ENCODE assay signal across 32 cellular contexts in the genomic region with DNA sequence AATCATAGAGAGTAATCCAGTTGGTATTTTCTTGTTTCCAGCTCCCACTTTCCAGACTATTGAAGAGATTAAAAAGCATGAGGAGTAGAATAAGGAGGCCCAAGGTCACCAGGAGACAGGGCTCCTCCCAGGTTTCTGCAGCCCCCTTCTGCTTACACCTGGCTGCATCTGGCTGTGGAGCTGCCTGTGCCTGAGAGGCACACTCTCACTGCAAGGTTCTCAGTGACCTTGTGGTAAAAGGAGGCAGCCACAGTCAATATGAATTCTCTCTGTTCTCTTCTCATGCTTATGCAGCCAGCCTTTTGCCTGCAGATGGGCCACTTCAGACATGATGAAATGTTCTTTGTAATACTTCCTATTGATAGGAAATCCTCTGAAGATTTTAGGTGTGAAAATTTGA.
"Had no signal": no experiment of that assay in that cellular context is flagged by ENCODE, and none has a peak within 500 bp of the region (broad histone marks: within the 10 kb centered on the region; RNA-seq: fewer than 3 reads in every experiment).

No MANE protein-coding gene starts in this region.

- H3K9me3 ChIP-seq: adrenal gland, body of pancreas, colonic mucosa, esophagus squamous epithelium, gastroesophageal sphincter had no signal

- H3K27me3 ChIP-seq: body of pancreas, colonic mucosa had no signal

- H3K4me3 Mint-ChIP-seq: activated B cell treated with CpG ODN at 0.5 μM for 24 hours; activated CD8-positive, alpha-beta memory T cell treated with anti-CD3 and anti-CD28 coated beads, Interleukin-2, amount 10 ng/mL, durations not matched to agents 7 days and 5 days; activated CD8-positive, alpha-beta T cell treated with anti-CD3 and anti-CD28 coated beads, Interleukin-2, amount 10 ng/mL, durations not matched to agents 7 days and 5 days; activated naive CD4-positive, alpha-beta T cell treated with anti-CD3 and anti-CD28 coated beads for 36 hours; activated naive CD4-positive, alpha-beta T cell treated with anti-CD3 and anti-CD28 coated beads, Interleukin-2, amount 50 U/mL, for 24 hours; activated naive CD8-positive, alpha-beta T cell treated with anti-CD3 and anti-CD28 coated beads for 36 hours; activated naive CD8-positive, alpha-beta T cell treated with anti-CD3 and anti-CD28 coated beads, Interleukin-2, amount 50 U/mL, for 24 hours; activated T-helper 1 cell treated with anti-CD3 and anti-CD28 coated beads, Interleukin-12 subunit alpha, Interleukin-12 subunit beta, Interleukin-2, Interleukin-4 antibody, amounts not matched to agents 30 ng/mL and 10 ng/mL and 1 ng/mL, durations not matched to agents 14 hours and 24 hours and 36 hours had no signal

- H3K36me3 ChIP-seq: adrenal gland, colonic mucosa, esophagus squamous epithelium, gastroesophageal sphincter, heart right ventricle had no signal

- H3K27ac Mint-ChIP-seq: activated B cell treated with CpG ODN at 0.5 μM for 24 hours; activated CD8-positive, alpha-beta memory T cell treated with anti-CD3 and anti-CD28 coated beads, Interleukin-2, amount 10 ng/mL, durations not matched to agents 7 days and 5 days; activated CD8-positive, alpha-beta T cell treated with anti-CD3 and anti-CD28 coated beads, Interleukin-2, amount 10 ng/mL, durations not matched to agents 7 days and 5 days; activated naive CD4-positive, alpha-beta T cell treated with anti-CD3 and anti-CD28 coated beads for 36 hours; activated naive CD4-positive, alpha-beta T cell treated with anti-CD3 and anti-CD28 coated beads, Interleukin-2, amount 50 U/mL, for 24 hours; activated naive CD8-positive, alpha-beta T cell treated with anti-CD3 and anti-CD28 coated beads for 36 hours; activated naive CD8-positive, alpha-beta T cell treated with anti-CD3 and anti-CD28 coated beads, Interleukin-2, amount 50 U/mL, for 24 hours; activated T-helper 1 cell treated with anti-CD3 and anti-CD28 coated beads, Interleukin-12 subunit alpha, Interleukin-12 subunit beta, Interleukin-2, Interleukin-4 antibody, amounts not matched to agents 30 ng/mL and 10 ng/mL and 1 ng/mL, durations not matched to agents 14 hours and 24 hours and 36 hours; activated T-helper 2 cell treated with anti-CD3 and anti-CD28 coated beads, Interferon-gamma antibody, Interleukin-2, Interleukin-4, amounts not matched to agents 10 μg/mL and 5 μg/mL and 100 μg/mL, durations not matched to agents 14 hours and 24 hours and 36 hours had no signal

- H3K36me3 Mint-ChIP-seq: activated naive CD4-positive, alpha-beta T cell treated with anti-CD3 and anti-CD28 coated beads, Interleukin-2, amount 50 U/mL, for 24 hours; activated naive CD8-positive, alpha-beta T cell treated with anti-CD3 and anti-CD28 coated beads for 36 hours had no signal

- DNase-seq: activated B cell treated with CpG ODN at 0.5 μM for 24 hours; activated CD4-positive, alpha-beta T cell treated with anti-CD3 and anti-CD28 coated beads for 48 hours; activated CD4-positive, alpha-beta T cell treated with anti-CD3 and anti-CD28 coated beads, Interleukin-2, amount 50 U/mL, for 1 hour; activated CD4-positive, alpha-beta T cell treated with anti-CD3 and anti-CD28 coated beads, Interleukin-2, amount 50 U/mL, for 48 hours; activated CD8-positive, alpha-beta memory T cell treated with anti-CD3 and anti-CD28 coated beads, Interleukin-2, amount 10 ng/mL, durations not matched to agents 7 days and 5 days; activated CD8-positive, alpha-beta memory T cell treated with anti-CD3 and anti-CD28 coated beads, Interleukin-2, amount 50 U/mL, for 4 hours; activated CD8-positive, alpha-beta T cell treated with anti-CD3 and anti-CD28 coated beads, Interleukin-2, amount 10 ng/mL, durations not matched to agents 7 days and 5 days; activated effector memory CD4-positive, alpha-beta T cell treated with anti-CD3 and anti-CD28 coated beads, Interleukin-2, amount 50 U/mL, for 16 hours; activated naive CD4-positive, alpha-beta T cell treated with anti-CD3 and anti-CD28 coated beads for 36 hours; activated naive CD8-positive, alpha-beta T cell treated with anti-CD3 and anti-CD28 coated beads for 36 hours; activated naive CD8-positive, alpha-beta T cell treated with anti-CD3 and anti-CD28 coated beads, Interleukin-2, amount 50 U/mL, for 24 hours; activated T-cell treated with anti-CD3 and anti-CD28 coated beads, Interleukin-2, amount 50 U/mL, for 1 hour; activated T-cell treated with anti-CD3 and anti-CD28 coated beads, Interleukin-2, amount 50 U/mL, for 48 hours; adrenal gland; amygdala; aorta; body of pancreas; caudate nucleus; cerebellar nuclear complex; colonic mucosa; dorsolateral prefrontal cortex; effector memory CD4-positive, alpha-beta T cell; esophagus squamous epithelium; foreskin melanocyte; heart right ventricle had no signal

- H3K4me1 ChIP-seq: colonic mucosa had no signal

- H3K27ac ChIP-seq: adrenal gland, body of pancreas, colonic mucosa, dorsolateral prefrontal cortex, epithelial cell of prostate, esophagus squamous epithelium, gastroesophageal sphincter, heart right ventricle, hepatocyte had no signal

- ATAC-seq: activated CD4-positive, CD25-positive, alpha-beta regulatory T cell treated with anti-CD3 and anti-CD28 coated beads, Interleukin-2, amount 50 U/mL, for 24 hours; activated CD8-positive, alpha-beta memory T cell treated with anti-CD3 and anti-CD28 coated beads, Interleukin-2, amount 10 ng/mL, durations not matched to agents 7 days and 5 days; activated CD8-positive, alpha-beta T cell treated with anti-CD3 and anti-CD28 coated beads, Interleukin-2, amount 10 ng/mL, durations not matched to agents 7 days and 5 days; activated naive CD8-positive, alpha-beta T cell treated with anti-CD3 and anti-CD28 coated beads, Interleukin-2, amount 50 U/mL, for 24 hours; body of pancreas; gastroesophageal sphincter; heart right ventricle had no signal

- H3K4me3 ChIP-seq: adrenal gland, body of pancreas, colonic mucosa, dorsolateral prefrontal cortex, esophagus squamous epithelium, gastroesophageal sphincter, heart right ventricle, hepatocyte had no signal

- H3K9me3 Mint-ChIP-seq: activated B cell treated with CpG ODN at 0.5 μM for 24 hours; activated naive CD4-positive, alpha-beta T cell treated with anti-CD3 and anti-CD28 coated beads for 36 hours; activated naive CD4-positive, alpha-beta T cell treated with anti-CD3 and anti-CD28 coated beads, Interleukin-2, amount 50 U/mL, for 24 hours; activated naive CD8-positive, alpha-beta T cell treated with anti-CD3 and anti-CD28 coated beads for 36 hours; activated T-helper 1 cell treated with anti-CD3 and anti-CD28 coated beads, Interleukin-12 subunit alpha, Interleukin-12 subunit beta, Interleukin-2, Interleukin-4 antibody, amounts not matched to agents 30 ng/mL and 10 ng/mL and 1 ng/mL, durations not matched to agents 14 hours and 24 hours and 36 hours; activated T-helper 2 cell treated with anti-CD3 and anti-CD28 coated beads, Interferon-gamma antibody, Interleukin-2, Interleukin-4, amounts not matched to agents 10 μg/mL and 5 μg/mL and 100 μg/mL, durations not matched to agents 14 hours and 24 hours and 36 hours had no signal
